In the genomic region with DNA sequence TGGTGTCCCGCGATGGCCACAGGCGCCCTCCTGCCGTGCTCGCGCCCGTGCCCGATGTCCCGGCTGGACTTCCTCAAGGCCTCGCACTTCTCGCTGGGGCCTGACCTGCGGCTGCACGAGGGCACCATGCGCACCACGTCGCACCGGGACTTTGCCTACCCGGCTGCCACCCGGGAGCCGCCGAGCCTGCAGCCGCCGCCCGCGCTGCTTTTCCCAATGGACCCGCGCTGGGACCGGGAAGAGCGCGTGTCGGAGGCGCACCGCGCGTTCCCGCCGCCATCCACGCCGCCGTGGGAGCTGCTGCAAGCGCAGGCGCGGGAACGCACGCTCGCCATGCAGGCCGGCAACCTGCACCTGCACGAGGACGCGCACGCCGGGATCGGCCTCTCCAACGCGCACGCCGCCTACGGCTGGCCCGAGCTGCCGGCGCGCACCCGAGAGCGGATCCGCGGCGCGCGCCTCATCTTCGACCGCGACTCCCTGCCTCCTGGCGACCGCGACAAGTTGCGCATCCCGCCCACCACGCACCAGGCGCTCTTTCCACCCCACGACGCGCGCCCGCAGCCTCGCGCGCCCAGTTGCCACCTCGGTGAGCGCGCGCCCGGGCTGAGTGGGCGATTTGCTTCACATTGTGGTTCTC, we compare ENCODE assay signal across 1 cellular context.
TF ChIP-seq lines count a peak whose summit lies in the region.

No MANE protein-coding gene starts in this region.

TF ChIP-seq in WTC11, 78 proteins besides CTCF, POLR2A, EP300 and RAD21 (continued from another document):
- TF ChIP-seq, protein P1, sequence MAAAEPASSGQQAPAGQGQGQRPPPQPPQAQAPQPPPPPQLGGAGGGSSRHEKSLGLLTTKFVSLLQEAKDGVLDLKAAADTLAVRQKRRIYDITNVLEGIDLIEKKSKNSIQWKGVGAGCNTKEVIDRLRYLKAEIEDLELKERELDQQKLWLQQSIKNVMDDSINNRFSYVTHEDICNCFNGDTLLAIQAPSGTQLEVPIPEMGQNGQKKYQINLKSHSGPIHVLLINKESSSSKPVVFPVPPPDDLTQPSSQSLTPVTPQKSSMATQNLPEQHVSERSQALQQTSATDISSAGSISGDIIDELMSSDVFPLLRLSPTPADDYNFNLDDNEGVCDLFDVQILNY (CRISPR knock-in tag; IDR thresholded peaks at IDR 0.05), result peak; percentile 98
- TF ChIP-seq CREM (CRISPR knock-in tag; IDR thresholded peaks at IDR 0.05) (peak; percentile 89), NFATC4 (CRISPR knock-in tag; IDR thresholded peaks at IDR 0.05) (no peak), FOXK1 (CRISPR knock-in tag; IDR thresholded peaks at IDR 0.05) (peak; percentile 96), ZNF396 (CRISPR knock-in tag; IDR thresholded peaks at IDR 0.05; ENCODE audit: borderline replicate concordance) (no peak), RORB (CRISPR knock-in tag; IDR thresholded peaks at IDR 0.05) (no peak), CBFB (CRISPR knock-in tag; IDR thresholded peaks at IDR 0.05; ENCODE audit: low read depth) (peak; percentile 98), FOXP1 (CRISPR knock-in tag; IDR thresholded peaks at IDR 0.05; ENCODE audit: borderline replicate concordance) (peak; percentile 100), ELF4 (CRISPR knock-in tag; IDR thresholded peaks at IDR 0.05; ENCODE audit: low read depth) (peak; percentile 97)
- TF ChIP-seq, protein P2, sequence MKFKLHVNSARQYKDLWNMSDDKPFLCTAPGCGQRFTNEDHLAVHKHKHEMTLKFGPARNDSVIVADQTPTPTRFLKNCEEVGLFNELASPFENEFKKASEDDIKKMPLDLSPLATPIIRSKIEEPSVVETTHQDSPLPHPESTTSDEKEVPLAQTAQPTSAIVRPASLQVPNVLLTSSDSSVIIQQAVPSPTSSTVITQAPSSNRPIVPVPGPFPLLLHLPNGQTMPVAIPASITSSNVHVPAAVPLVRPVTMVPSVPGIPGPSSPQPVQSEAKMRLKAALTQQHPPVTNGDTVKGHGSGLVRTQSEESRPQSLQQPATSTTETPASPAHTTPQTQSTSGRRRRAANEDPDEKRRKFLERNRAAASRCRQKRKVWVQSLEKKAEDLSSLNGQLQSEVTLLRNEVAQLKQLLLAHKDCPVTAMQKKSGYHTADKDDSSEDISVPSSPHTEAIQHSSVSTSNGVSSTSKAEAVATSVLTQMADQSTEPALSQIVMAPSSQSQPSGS (CRISPR knock-in tag; IDR thresholded peaks at IDR 0.05; ENCODE audit: borderline replicate concordance, low read depth), result peak; percentile 93
- TF ChIP-seq, protein P3, sequence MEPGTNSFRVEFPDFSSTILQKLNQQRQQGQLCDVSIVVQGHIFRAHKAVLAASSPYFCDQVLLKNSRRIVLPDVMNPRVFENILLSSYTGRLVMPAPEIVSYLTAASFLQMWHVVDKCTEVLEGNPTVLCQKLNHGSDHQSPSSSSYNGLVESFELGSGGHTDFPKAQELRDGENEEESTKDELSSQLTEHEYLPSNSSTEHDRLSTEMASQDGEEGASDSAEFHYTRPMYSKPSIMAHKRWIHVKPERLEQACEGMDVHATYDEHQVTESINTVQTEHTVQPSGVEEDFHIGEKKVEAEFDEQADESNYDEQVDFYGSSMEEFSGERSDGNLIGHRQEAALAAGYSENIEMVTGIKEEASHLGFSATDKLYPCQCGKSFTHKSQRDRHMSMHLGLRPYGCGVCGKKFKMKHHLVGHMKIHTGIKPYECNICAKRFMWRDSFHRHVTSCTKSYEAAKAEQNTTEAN (CRISPR knock-in tag; IDR thresholded peaks at IDR 0.05), result peak; percentile 99
- TF ChIP-seq, protein P4, sequence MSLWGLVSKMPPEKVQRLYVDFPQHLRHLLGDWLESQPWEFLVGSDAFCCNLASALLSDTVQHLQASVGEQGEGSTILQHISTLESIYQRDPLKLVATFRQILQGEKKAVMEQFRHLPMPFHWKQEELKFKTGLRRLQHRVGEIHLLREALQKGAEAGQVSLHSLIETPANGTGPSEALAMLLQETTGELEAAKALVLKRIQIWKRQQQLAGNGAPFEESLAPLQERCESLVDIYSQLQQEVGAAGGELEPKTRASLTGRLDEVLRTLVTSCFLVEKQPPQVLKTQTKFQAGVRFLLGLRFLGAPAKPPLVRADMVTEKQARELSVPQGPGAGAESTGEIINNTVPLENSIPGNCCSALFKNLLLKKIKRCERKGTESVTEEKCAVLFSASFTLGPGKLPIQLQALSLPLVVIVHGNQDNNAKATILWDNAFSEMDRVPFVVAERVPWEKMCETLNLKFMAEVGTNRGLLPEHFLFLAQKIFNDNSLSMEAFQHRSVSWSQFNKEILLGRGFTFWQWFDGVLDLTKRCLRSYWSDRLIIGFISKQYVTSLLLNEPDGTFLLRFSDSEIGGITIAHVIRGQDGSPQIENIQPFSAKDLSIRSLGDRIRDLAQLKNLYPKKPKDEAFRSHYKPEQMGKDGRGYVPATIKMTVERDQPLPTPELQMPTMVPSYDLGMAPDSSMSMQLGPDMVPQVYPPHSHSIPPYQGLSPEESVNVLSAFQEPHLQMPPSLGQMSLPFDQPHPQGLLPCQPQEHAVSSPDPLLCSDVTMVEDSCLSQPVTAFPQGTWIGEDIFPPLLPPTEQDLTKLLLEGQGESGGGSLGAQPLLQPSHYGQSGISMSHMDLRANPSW (CRISPR knock-in tag; conservative IDR thresholded peaks at IDR 0.05; ENCODE audit: low read depth), result peak; percentile 97
